ENCODE assay signal across 8 cellular contexts in the genomic region with DNA sequence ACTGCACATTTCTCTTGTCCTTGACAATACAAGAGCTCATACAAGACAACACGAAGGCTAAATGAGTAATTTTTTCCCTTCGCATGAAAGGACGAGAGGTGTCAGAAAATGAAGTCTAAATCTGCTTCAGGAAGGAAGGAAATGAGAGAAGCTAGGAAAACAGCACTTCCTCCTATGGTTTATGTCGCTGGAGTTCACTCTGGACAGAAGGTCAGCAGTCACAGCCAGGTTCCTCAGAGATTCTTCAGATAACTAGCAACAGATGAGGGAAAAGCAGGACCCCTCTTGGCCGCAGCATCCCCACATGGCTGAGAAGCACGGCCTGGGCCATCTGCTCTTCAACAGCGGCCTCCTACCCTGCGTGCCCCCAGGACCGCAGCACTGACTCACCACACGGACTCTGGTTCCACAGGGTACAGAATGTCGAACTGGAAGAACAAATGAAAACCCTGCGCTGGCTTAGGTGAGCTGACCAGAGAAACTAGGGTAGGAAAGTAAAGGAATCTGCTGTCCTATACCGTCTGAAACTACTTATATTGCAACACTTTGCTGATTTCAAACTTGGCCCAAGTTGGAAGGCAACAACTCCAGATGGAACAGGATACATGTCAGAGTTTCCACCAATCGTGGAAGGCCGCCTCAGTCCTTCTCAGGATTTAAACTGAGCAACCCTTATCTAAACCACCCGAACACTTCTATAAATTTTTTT. TPM values are rescaled to one million over a fixed set of nuclear protein-coding genes. Genes with fewer than 3 reads are reported as not detected.
DNase-seq lines count a peak whose midpoint lies in the region; ATAC-seq and TF ChIP-seq lines count a peak whose summit lies in the region.

No MANE protein-coding gene starts in this region.

- no peaks in the 10 kb centered on the region for H3K27me3 ChIP-seq in Peyer's patch

- H3K36me3 Mint-ChIP-seq in Calu3 (ENCODE audit: insufficient read depth, unreplicated experiment) = no peaks in the 10 kb centered on the region
- no peaks in the 10 kb centered on the region for H3K36me3 Mint-ChIP-seq in activated CD8-positive, alpha-beta T cell treated with anti-CD3 and anti-CD28 coated beads for 36 hours (ENCODE audit: low read depth)

- peaks cover 0 to 44% (median 6%) of the 10 kb centered on the region in 4 donors for H3K4me1 ChIP-seq in Peyer's patch

- H3K36me3 ChIP-seq in Peyer's patch = no peaks in the 10 kb centered on the region

- intact Hi-C loops in Calu3 (cut with micrococcal nuclease; ENCODE audit: unreplicated experiment) (no loop called here), posterior vena cava (cut with DNase I) (no loop called here)
- intact Hi-C loops in activated CD8-positive, alpha-beta T cell treated with anti-CD3 and anti-CD28 coated beads for 36 hours (cut with micrococcal nuclease) = no loop called here

- ATAC-seq in activated CD8-positive, alpha-beta T cell treated with anti-CD3 and anti-CD28 coated beads for 36 hours = no peak

- DNase-seq in Calu3 (peak; percentile 7), Peyer's patch (peak in 1 of 3 donors; percentile 56), fibroblast of the aortic adventitia (ENCODE audit: low read depth) (peak; percentile 94), posterior vena cava (ENCODE audit: low spot score) (peak; percentile 85), NCI-H1436 treated with DMSO at 0.1 percent for 48 hours (lab: John Stamatoyannopoulos, UW) (no peak), DMS114 treated with DMSO at 0.1 percent for 48 hours (lab: John Stamatoyannopoulos, UW; ENCODE audit: unreplicated experiment) (no peak), anterior cingulate cortex (lab: John Stamatoyannopoulos, UW) (no peak)
- DNase-seq in activated CD8-positive, alpha-beta T cell treated with anti-CD3 and anti-CD28 coated beads for 36 hours = no peak

- H3K27ac ChIP-seq in Peyer's patch = peak overlapping the region in 3 of 4 donors; percentile 11 to 75 (median 45)

- CTCF ChIA-PET in Calu3 (lab: Charles Lee) = no interaction called here
- CTCF ChIA-PET in activated CD8-positive, alpha-beta T cell treated with anti-CD3 and anti-CD28 coated beads for 36 hours (lab: Charles Lee) = interaction anchor here (0.7 to 2.0 kb wide), 6 partner anchors 10 to 138 kb away, joined by 3 to 9 read pairs (median 4); a partner anchor contains a TSS

- TF ChIP-seq POLR2A in Peyer's patch (IDR thresholded peaks at IDR 0.05) = no peak

- H3K4me1 Mint-ChIP-seq in Calu3 (ENCODE audit: low read depth, unreplicated experiment) = peaks cover 21% of the 10 kb centered on the region
- peaks cover 4% of the 10 kb centered on the region for H3K4me1 Mint-ChIP-seq in activated CD8-positive, alpha-beta T cell treated with anti-CD3 and anti-CD28 coated beads for 36 hours (ENCODE audit: low read depth)

- POLR2A ChIA-PET in activated CD8-positive, alpha-beta T cell treated with anti-CD3 and anti-CD28 coated beads for 36 hours (lab: Charles Lee) = no interaction called here

- BruUV-seq in Calu3 (replicated peaks; lab: Mats Ljungman, UMichigan) = no TSS peak

- H3K4me3 Mint-ChIP-seq in Calu3 (ENCODE audit: low read depth, unreplicated experiment) = no peak overlapping the region
- H3K4me3 Mint-ChIP-seq in activated CD8-positive, alpha-beta T cell treated with anti-CD3 and anti-CD28 coated beads for 36 hours = no peak overlapping the region

- H3K27ac Mint-ChIP-seq in Calu3 (ENCODE audit: unreplicated experiment) = peak overlapping the region; percentile 39
- H3K27ac Mint-ChIP-seq in activated CD8-positive, alpha-beta T cell treated with anti-CD3 and anti-CD28 coated beads for 36 hours = no peak overlapping the region

- no peaks in the 10 kb centered on the region for H3K9me3 ChIP-seq in Peyer's patch

- TF ChIP-seq CTCF in Calu3 (IDR thresholded peaks at IDR 0.05; ENCODE audit: unreplicated experiment) = no peak
- no peak for TF ChIP-seq CTCF in Peyer's patch (IDR thresholded peaks at IDR 0.05)
- TF ChIP-seq CTCF in fibroblast of the aortic adventitia (IDR thresholded peaks at IDR 0.05; ENCODE audit: insufficient read depth, low read length) = no peak
- no peak for TF ChIP-seq CTCF in activated CD8-positive, alpha-beta T cell treated with anti-CD3 and anti-CD28 coated beads for 36 hours (IDR thresholded peaks at IDR 0.05)

- no peaks in the 10 kb centered on the region for H3K27me3 Mint-ChIP-seq in Calu3 (ENCODE audit: unreplicated experiment)
- no peaks in the 10 kb centered on the region for H3K27me3 Mint-ChIP-seq in activated CD8-positive, alpha-beta T cell treated with anti-CD3 and anti-CD28 coated beads for 36 hours

- no peaks in the 10 kb centered on the region for H3K9me3 Mint-ChIP-seq in Calu3 (ENCODE audit: low read depth, unreplicated experiment)
- no peaks in the 10 kb centered on the region for H3K9me3 Mint-ChIP-seq in activated CD8-positive, alpha-beta T cell treated with anti-CD3 and anti-CD28 coated beads for 36 hours

- no peak overlapping the region for H3K4me3 ChIP-seq in Peyer's patch
- H3K4me3 ChIP-seq in fibroblast of the aortic adventitia (ENCODE audit: low read depth, low read length) = peak overlapping the region; percentile 52

RNA-seq across cellular contexts. Expression of a gene that starts 26.3 kb away (rescaled TPM):
- 17.6 TPM in 2 replicates for total RNA-seq in Calu3 (2022)
- total RNA-seq in Peyer's patch = 10 to 100 TPM; 53.6 to 96.0 (median 69.6) TPM
- total RNA-seq in fibroblast of the aortic adventitia (ENCODE audit: low replicate concordance) = 24.9 and 62.4 TPM in 2 replicates
- total RNA-seq in posterior vena cava = 10 to 100 TPM; 13.1 to 15.5 TPM
- total RNA-seq in activated CD8-positive, alpha-beta T cell treated with anti-CD3 and anti-CD28 coated beads for 36 hours = 1 to 10 TPM; 2.6 to 2.9 TPM

Comparison
In these comparisons a context has a peak if more than half of its experiments do, and no peak if none do; other contexts are left out.
1. DNase-seq: peak in Calu3 (single experiment), fibroblast of the aortic adventitia (single experiment) and posterior vena cava (single experiment); none in NCI-H1436 treated with DMSO at 0.1 percent for 48 hours (single experiment), activated CD8-positive, alpha-beta T cell treated with anti-CD3 and anti-CD28 coated beads for 36 hours (single experiment), DMS114 treated with DMSO at 0.1 percent for 48 hours (single experiment) and anterior cingulate cortex (0 of 58).